Comparison of ENCODE assay signal across 12 cellular contexts in the genomic region with DNA sequence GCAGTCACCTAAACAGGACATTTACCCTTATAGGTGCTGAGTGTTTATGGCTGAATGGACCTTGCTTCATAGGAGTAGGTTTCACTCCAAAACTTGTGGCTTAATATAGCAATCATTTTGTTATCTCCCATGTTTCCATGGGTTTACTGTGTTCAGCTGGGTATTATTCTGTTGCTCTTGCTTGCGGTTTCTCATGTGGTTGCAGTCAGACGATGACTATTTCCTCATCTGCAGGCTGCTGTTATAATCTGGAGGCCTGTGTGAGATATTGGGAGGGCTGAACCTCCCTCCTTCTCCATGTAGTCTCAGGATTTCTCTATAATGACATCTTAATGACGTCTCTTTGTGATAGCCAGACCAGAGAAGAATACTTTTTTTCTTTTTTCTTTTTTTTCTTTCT.
DNase-seq lines count a peak whose midpoint lies in the region; ATAC-seq and TF ChIP-seq lines count a peak whose summit lies in the region.
"Had no signal": no experiment of that assay in that cellular context is flagged by ENCODE, and none has a peak within 500 bp of the region (broad histone marks: within the 10 kb centered on the region; RNA-seq: fewer than 3 reads in every experiment).

No MANE protein-coding gene starts in this region.

- no peaks in the 10 kb centered on the region for H3K36me3 Mint-ChIP-seq in CD4-positive, alpha-beta memory T cell
- H3K36me3 Mint-ChIP-seq in type B pancreatic cell: no peaks in the 10 kb centered on the region

- no peak overlapping the region for H3K27ac ChIP-seq in CD4-positive, alpha-beta memory T cell (ENCODE audit: low read depth, low read length)
- H3K27ac ChIP-seq: ascending aorta had no signal

- no peak overlapping the region for H3K4me3 Mint-ChIP-seq in CD4-positive, alpha-beta memory T cell
- no peak overlapping the region for H3K4me3 Mint-ChIP-seq in type B pancreatic cell
- H3K4me3 Mint-ChIP-seq: activated CD4-positive, alpha-beta T cell treated with anti-CD3 and anti-CD28 coated beads, Interleukin-2, amount 10 ng/mL, durations not matched to agents 24 days and 14 days had no signal

- no peaks in the 10 kb centered on the region for H3K36me3 ChIP-seq in CD4-positive, alpha-beta memory T cell (ENCODE audit: insufficient read depth, low read length)
- H3K36me3 ChIP-seq: ascending aorta had no signal

- no peak overlapping the region for H3K4me3 ChIP-seq in CD4-positive, alpha-beta memory T cell (ENCODE audit: low read length in 2 of 2)
- H3K4me3 ChIP-seq in fibroblast of villous mesenchyme (ENCODE audit: low read depth, low read length): no peak overlapping the region
- H3K4me3 ChIP-seq: ascending aorta had no signal

- H3K9me3 Mint-ChIP-seq in CD4-positive, alpha-beta memory T cell: no peaks in the 10 kb centered on the region
- H3K9me3 Mint-ChIP-seq in type B pancreatic cell: peaks cover 9% of the 10 kb centered on the region
- H3K9me3 Mint-ChIP-seq: activated CD4-positive, alpha-beta T cell treated with anti-CD3 and anti-CD28 coated beads, Interleukin-2, amount 10 ng/mL, durations not matched to agents 24 days and 14 days had no signal

- peak overlapping the region in 2 of 7 donors; percentile 22 to 55 for H3K27ac Mint-ChIP-seq in CD4-positive, alpha-beta memory T cell
- H3K27ac Mint-ChIP-seq in type B pancreatic cell: no peak overlapping the region
- H3K27ac Mint-ChIP-seq: activated CD4-positive, alpha-beta T cell treated with anti-CD3 and anti-CD28 coated beads, Interleukin-2, amount 10 ng/mL, durations not matched to agents 24 days and 14 days had no signal

- POLR2A ChIA-PET in CD4-positive, alpha-beta memory T cell (lab: Charles Lee; ENCODE audit: partially characterized antibody): interaction anchor here (0.6 kb wide), 1 partner anchor 9 kb away, joined by 3 read pairs; no protein-coding TSS in a partner anchor

- TF ChIP-seq CTCF in fibroblast of villous mesenchyme (IDR thresholded peaks at IDR 0.05; ENCODE audit: insufficient read depth, low read depth, low read length): no peak
- no peak for TF ChIP-seq CTCF in type B pancreatic cell (conservative IDR thresholded peaks at IDR 0.05)

- H3K4me1 ChIP-seq in CD4-positive, alpha-beta memory T cell (ENCODE audit: insufficient read depth, low read length): peaks cover 6% of the 10 kb centered on the region
- H3K4me1 ChIP-seq: ascending aorta had no signal

- CTCF ChIA-PET in CD4-positive, alpha-beta memory T cell (lab: Charles Lee; ENCODE audit: partially characterized antibody): interaction anchor here (9.4 kb wide), 1 partner anchor 303 kb away, joined by 108 read pairs; no protein-coding TSS in a partner anchor

- H3K4me1 Mint-ChIP-seq in CD4-positive, alpha-beta memory T cell: peaks cover 0 to 8% (median 7%) of the 10 kb centered on the region in 4 donors
- H3K4me1 Mint-ChIP-seq in type B pancreatic cell (ENCODE audit: unreplicated experiment): peaks cover 6% of the 10 kb centered on the region

- no peaks in the 10 kb centered on the region for H3K9me3 ChIP-seq in CD4-positive, alpha-beta memory T cell (ENCODE audit: control insufficient read depth in 1 of 2, low read length in 2 of 2)
- H3K9me3 ChIP-seq: ascending aorta had no signal

- peak; percentile 5 to 50 (median 16) for DNase-seq in CD4-positive, alpha-beta memory T cell
- DNase-seq in RPMI7951 (ENCODE audit: low read depth) (peak; percentile 85), fibroblast of villous mesenchyme (ENCODE audit: low read depth) (peak; percentile 67), type B pancreatic cell (ENCODE audit: extremely low spot score, unreplicated experiment) (no peak), amniotic stem cell (lab: John Stamatoyannopoulos, UW) (no peak)
- DNase-seq: activated CD4-positive, alpha-beta T cell treated with anti-CD3 and anti-CD28 coated beads, Interleukin-2, amount 10 ng/mL, durations not matched to agents 24 days and 14 days; DMS53; NCI-H2029 treated with DMSO at 0.1 percent for 48 hours had no signal

- intact Hi-C loops in CD4-positive, alpha-beta memory T cell (cut with micrococcal nuclease): no loop called here

- peaks cover 2% of the 10 kb centered on the region in 2 donors for H3K27me3 Mint-ChIP-seq in CD4-positive, alpha-beta memory T cell
- no peaks in the 10 kb centered on the region for H3K27me3 Mint-ChIP-seq in type B pancreatic cell

- peak; percentile 60 for ATAC-seq in HG02610 (IDR thresholded peaks at IDR 0.05; ENCODE audit: unreplicated experiment)
- ATAC-seq in HG03378 (IDR thresholded peaks at IDR 0.05; ENCODE audit: unreplicated experiment): no peak
- no peak for ATAC-seq in GM18858 (IDR thresholded peaks at IDR 0.05; ENCODE audit: unreplicated experiment)

- no peaks in the 10 kb centered on the region for H3K27me3 ChIP-seq in CD4-positive, alpha-beta memory T cell (ENCODE audit: insufficient read depth, low read length)
- H3K27me3 ChIP-seq: ascending aorta had no signal

Comparison
In these comparisons a context has a peak if more than half of its experiments do, and no peak if none do; other contexts are left out.
1. DNase-seq: peak in CD4-positive, alpha-beta memory T cell (5 of 5), RPMI7951 (single experiment) and fibroblast of villous mesenchyme (single experiment); none in type B pancreatic cell (single experiment) and amniotic stem cell (single experiment).